Comparison of ENCODE assay signal across 9 cellular contexts in the genomic region with DNA sequence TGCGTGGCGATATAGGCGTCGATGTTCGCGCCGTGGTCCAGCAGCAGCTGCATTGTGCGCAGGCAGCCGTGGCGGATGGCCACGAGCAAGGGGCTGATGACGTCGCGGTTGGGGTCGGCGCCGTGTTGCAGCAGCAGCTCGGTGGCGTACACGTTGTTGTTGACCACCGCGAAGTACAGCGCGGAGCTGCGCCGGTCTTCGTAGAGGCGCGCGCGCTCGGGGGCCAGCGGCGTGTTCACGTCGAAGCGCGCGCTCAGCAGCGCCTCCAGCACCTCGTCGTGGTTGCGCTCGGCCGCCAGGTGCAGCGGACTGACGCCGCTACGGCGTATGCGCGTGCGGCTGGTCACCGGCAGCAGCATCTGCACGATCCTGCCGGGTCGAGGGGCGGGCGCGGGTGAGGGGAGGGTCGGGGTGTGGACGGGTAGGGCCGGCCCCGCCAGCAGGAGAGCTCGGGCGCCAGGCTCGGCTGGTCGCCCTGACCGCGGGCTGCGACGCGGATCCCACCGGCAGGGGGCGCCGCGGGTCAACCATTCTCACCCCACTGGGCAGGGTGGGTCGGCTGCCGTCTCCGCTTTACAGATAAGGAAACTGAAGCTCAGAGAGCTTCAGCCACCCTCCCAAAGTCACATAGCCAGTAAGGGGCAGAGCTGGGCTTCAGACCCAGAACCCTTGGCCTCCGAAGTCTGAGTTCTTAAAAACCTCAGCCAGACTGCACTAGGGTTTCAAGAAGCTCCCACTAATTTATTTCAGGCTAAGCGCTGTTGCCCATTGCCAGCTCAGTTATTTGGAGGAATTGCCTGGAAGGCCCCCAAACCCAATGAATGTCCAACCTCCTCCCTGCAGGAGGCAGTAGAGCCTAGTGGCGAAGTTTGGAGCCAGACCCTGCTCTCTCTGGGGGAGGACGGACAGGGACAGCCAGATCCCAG. TPM values are rescaled to one million over a fixed set of nuclear protein-coding genes. Genes with fewer than 3 reads are reported as not detected.
A peak's percentile ranks its signal among the peaks of the same experiment; 100 is the strongest.
DNase-seq lines count a peak whose midpoint lies in the region; ATAC-seq and TF ChIP-seq lines count a peak whose summit lies in the region.
"Had no signal": no experiment of that assay in that cellular context is flagged by ENCODE, and none has a peak within 500 bp of the region (broad histone marks: within the 10 kb centered on the region; RNA-seq: fewer than 3 reads in every experiment).

No MANE protein-coding gene starts in this region.

- no peaks in the 10 kb centered on the region for H3K9me3 Mint-ChIP-seq in T-cell

- no peaks in the 10 kb centered on the region for H3K36me3 Mint-ChIP-seq in T-cell

- H3K27me3 ChIP-seq in HL-60 (ENCODE audit: insufficient read depth, poor library complexity, severe bottlenecking), result no peaks in the 10 kb centered on the region
- H3K27me3 ChIP-seq in hepatocyte, result peaks cover 19% of the 10 kb centered on the region
- no peaks in the 10 kb centered on the region for H3K27me3 ChIP-seq in gastrocnemius medialis

- H3K27ac Mint-ChIP-seq in T-cell, result peak overlapping the region in 1 of 2 donors; percentile 6

- CTCF ChIA-PET in T-cell (lab: Charles Lee), result interaction anchor here (0.6 to 6.5 kb wide), 44 partner anchors 9 to 547 kb away, joined by 3 to 90 read pairs (median 4); partner anchors contain the start of gene OTUB2 (in 2 of the 2)

- no peaks in the 10 kb centered on the region for H3K9me2 ChIP-seq in hepatocyte (replicated peaks; ENCODE audit: insufficient read depth)

- H3K4me1 ChIP-seq in hepatocyte (ENCODE audit: insufficient read depth) (no peaks in the 10 kb centered on the region), gastrocnemius medialis (peaks cover 48 to 54% of the 10 kb centered on the region in 2 donors)

- H3K4me3 ChIP-seq in HL-60 (replicated peaks; ENCODE audit: insufficient read depth, low read length) (peak overlapping the region; percentile 35), hepatocyte (no peak overlapping the region), gastrocnemius medialis (peak overlapping the region in 1 of 4 donors; percentile 24)

- H3K4me1 Mint-ChIP-seq in T-cell, result peaks cover 0 to 8% (median 5%) of the 10 kb centered on the region in 3 donors

- H3K36me3 ChIP-seq in hepatocyte (replicated peaks; ENCODE audit: insufficient read depth, low read depth), result no peaks in the 10 kb centered on the region
- H3K36me3 ChIP-seq in gastrocnemius medialis, result peaks cover 0 to 36% of the 10 kb centered on the region in 2 donors

- H4K20me1 ChIP-seq in hepatocyte (ENCODE audit: insufficient read depth, poor library complexity, severe bottlenecking), result no peaks in the 10 kb centered on the region

- in situ Hi-C loops in gastrocnemius medialis (cut with MboI; ENCODE audit: low sequenced_read_pairs in 4 of 4), result loop anchor here (5.0 to 10.0 kb wide), 3 partner anchors 55 to 63 kb away; partner anchors contain the start of gene CCDC197 (in 2 of the 4)

- ATAC-seq in GM19468 (IDR thresholded peaks at IDR 0.05; ENCODE audit: extremely low read depth, unreplicated experiment) (peak; percentile 85), T-cell (replicated peaks in 1 of 4) (peak; percentile 95 to 98 (median 96)), gastrocnemius medialis (peak; percentile 14 to 16)

- peak; percentile 95 for DNase-seq in COLO668 (lab: John Stamatoyannopoulos, UW; ENCODE audit: unreplicated experiment)
- peak; percentile 66 to 84 for DNase-seq in HL-60 (ENCODE audit: low read depth in 1 of 2, low spot score in 1 of 2)
- DNase-seq in T-cell, result peak; percentile 57 to 96 (median 85)
- peak; percentile 50 for DNase-seq in amniotic stem cell (lab: John Stamatoyannopoulos, UW)
- peak; percentile 90 for DNase-seq in hepatocyte (ENCODE audit: low spot score)
- peak; percentile 62 to 78 for DNase-seq in gastrocnemius medialis
- no peak for DNase-seq in NCI-H2196 treated with DMSO at 0.1 percent for 48 hours (lab: John Stamatoyannopoulos, UW; ENCODE audit: unreplicated experiment)

- POLR2A ChIA-PET in T-cell (lab: Charles Lee), result no interaction called here

- H3K27ac ChIP-seq in HL-60 (replicated peaks), result no peak overlapping the region
- H3K27ac ChIP-seq in hepatocyte, result no peak overlapping the region
- peak overlapping the region; percentile 97 to 100 (median 98) for H3K27ac ChIP-seq in gastrocnemius medialis

- H3K4me2 ChIP-seq in hepatocyte, result peak overlapping the region; percentile 86

- TF ChIP-seq CTCF in HL-60 (IDR thresholded peaks at IDR 0.05; ENCODE audit: insufficient read depth, low read length) (peak; percentile 46), hepatocyte (IDR thresholded peaks at IDR 0.05; ENCODE audit: poor library complexity) (peak; percentile 87), gastrocnemius medialis (IDR thresholded peaks at IDR 0.05 in 4 of 5, conservative IDR thresholded peaks at IDR 0.05 in 1 of 5) (peak; percentile 63 to 96 (median 82))

- peak overlapping the region; percentile 28 for H2AFZ ChIP-seq in hepatocyte

- 13% methylated on average over 68 of the region's 84 CpGs for WGBS in hepatocyte (ENCODE audit: low lambda C conversion rate, missing lambda C conversion rate)

- no peaks in the 10 kb centered on the region for H3K9me3 ChIP-seq in hepatocyte (ENCODE audit: low read depth)
- no peaks in the 10 kb centered on the region for H3K9me3 ChIP-seq in gastrocnemius medialis

- peak in 1 of 2 donors; percentile 15 for TF ChIP-seq POLR2A in gastrocnemius medialis (IDR thresholded peaks at IDR 0.05)

- H3K4me3 Mint-ChIP-seq in T-cell, result peak overlapping the region; percentile 39 to 58 (median 47)

- no peaks in the 10 kb centered on the region for H3K79me2 ChIP-seq in hepatocyte

- intact Hi-C loops in gastrocnemius medialis (cut with DNase I; ENCODE audit: low total_unique reads), result loop anchor here (1.0 to 5.0 kb wide), 3 partner anchors 31 to 233 kb away; partner anchors contain the start of gene PPP4R4

- peaks cover 4 to 6% of the 10 kb centered on the region in 2 donors for H3K27me3 Mint-ChIP-seq in T-cell

RNA-seq across cellular contexts. Expression of gene FAM181A, which starts 12.4 kb away (rescaled TPM):
- total RNA-seq in T-cell (not detected), hepatocyte (not detected in 2 replicates), gastrocnemius medialis (not detected)
- polyA plus RNA-seq in hepatocyte, result 0.90 TPM in 1 of 2 replicates, not detected in the other
- total RNA-seq: dermis microvascular lymphatic vessel endothelial cell had no signal

RNA-seq across cellular contexts. Expression of gene ASB2, which starts 36.8 kb away (rescaled TPM):
- total RNA-seq in T-cell, result 1 to 10 TPM; 2.7 to 5.4 (median 3.3) TPM
- 0.53 and 1.8 TPM in 2 replicates for total RNA-seq in hepatocyte
- polyA plus RNA-seq in hepatocyte, result 0.27 and 0.32 TPM in 2 replicates
- total RNA-seq in gastrocnemius medialis, result 100 to 1,000 TPM; 335 to 819 (median 539) TPM
- total RNA-seq: dermis microvascular lymphatic vessel endothelial cell had no signal

RNA-seq across cellular contexts. Expression of gene CCDC197, which starts 57.5 kb away (rescaled TPM):
- total RNA-seq in T-cell, result not detected
- not detected in 2 replicates for total RNA-seq in hepatocyte
- not detected in 2 replicates for polyA plus RNA-seq in hepatocyte
- total RNA-seq in gastrocnemius medialis, result under 1 TPM in 2 of 4 donors, not detected in 2; 0.56 to 0.61 TPM
- total RNA-seq: dermis microvascular lymphatic vessel endothelial cell had no signal

Comparison
In these comparisons a context has a peak if more than half of its experiments do, and no peak if none do; other contexts are left out.
1. ATAC-seq: peak in every context shown above with its lines; median percentile 96 in T-cell; 85 in GM19468; 15 in gastrocnemius medialis.
2. H3K27ac ChIP-seq: peak in gastrocnemius medialis (4 of 4); none in HL-60 (single experiment) and hepatocyte (single experiment).
3. RNA of gene ASB2, which starts 36.8 kb away (total RNA-seq): 335 to 819 TPM in gastrocnemius medialis; 2.7 to 5.4 TPM in T-cell and 0.53 to 1.8 TPM in hepatocyte; every median in the first group is over 10 times any median in the second.
4. Peak in every context shown above with its lines, with median percentiles within 50 percentile points of each other: CTCF ChIP-seq.